ENCODE assay signal across 15 cellular contexts in genomic region chr9:137715321-137715720, GRCh38.
A peak's percentile ranks its signal among the peaks of the same experiment; 100 is the strongest.
DNase-seq lines count a peak whose midpoint lies in the region; ATAC-seq and TF ChIP-seq lines count a peak whose summit lies in the region.
"Had no signal": no experiment of that assay in that cellular context is flagged by ENCODE, and none has a peak within 500 bp of the region (broad histone marks: within the 10 kb centered on the region; RNA-seq: fewer than 3 reads in every experiment).

No MANE protein-coding gene starts in this region.

- H3K4me1 ChIP-seq in OCI-LY7 (ENCODE audit: insufficient read depth, low read length, poor library complexity, severe bottlenecking) (peaks cover 25% of the 10 kb centered on the region), endodermal cell (ENCODE audit: control insufficient read depth, insufficient read depth, low read length) (no peaks in the 10 kb centered on the region), prostate gland (replicated peaks) (no peaks in the 10 kb centered on the region)

- CTCF ChIA-PET in OCI-LY7 (lab: Charles Lee; ENCODE audit: unreplicated experiment) = no interaction called here

- peaks cover 42% of the 10 kb centered on the region for H3K9me3 Mint-ChIP-seq in endodermal cell

- no peak overlapping the region for H3K27ac Mint-ChIP-seq in endodermal cell

- peaks cover 75% of the 10 kb centered on the region for H3K36me3 Mint-ChIP-seq in endodermal cell (ENCODE audit: low read depth)

- TF ChIP-seq POLR2A in prostate gland (IDR thresholded peaks at IDR 0.05) = no peak

- no peak overlapping the region for H3K9ac ChIP-seq in endodermal cell (ENCODE audit: extremely low read depth, low read length, poor library complexity, severe bottlenecking)

- H3K4me3 ChIP-seq in OCI-LY7 (ENCODE audit: low read depth, low read length, poor library complexity, severe bottlenecking) (no peak overlapping the region), endodermal cell (ENCODE audit: low read length) (peak overlapping the region; percentile 23), prostate gland (no peak overlapping the region)

- H3K27me3 ChIP-seq in endodermal cell (ENCODE audit: control insufficient read depth, insufficient read depth, low read length, poor library complexity, severe bottlenecking) (no peaks in the 10 kb centered on the region), prostate gland (replicated peaks; ENCODE audit: insufficient read depth) (no peaks in the 10 kb centered on the region)

- BruUV-seq in OCI-LY7 (replicated peaks; lab: Mats Ljungman, UMichigan) = no TSS peak

- H3K9me3 ChIP-seq in OCI-LY7 (ENCODE audit: low read length) = peaks cover 30% of the 10 kb centered on the region
- H3K9me3 ChIP-seq in endodermal cell (ENCODE audit: control insufficient read depth, low read length) = peaks cover 35% of the 10 kb centered on the region
- H3K9me3 ChIP-seq in prostate gland = no peaks in the 10 kb centered on the region

- no peaks in the 10 kb centered on the region for H3K9me2 ChIP-seq in OCI-LY7 (ENCODE audit: insufficient read depth, low read length)

- H3K36me3 ChIP-seq in OCI-LY7 (ENCODE audit: insufficient read depth, low read length) = peaks cover 98% of the 10 kb centered on the region
- peaks cover 57% of the 10 kb centered on the region for H3K36me3 ChIP-seq in endodermal cell (ENCODE audit: control insufficient read depth, insufficient read depth, low read length)
- H3K36me3 ChIP-seq in prostate gland = no peaks in the 10 kb centered on the region

- ATAC-seq in GM18873 (IDR thresholded peaks at IDR 0.05; ENCODE audit: low FRiP score, unreplicated experiment) = no peak

- no peak overlapping the region for H3K4me3 Mint-ChIP-seq in endodermal cell

- DNase-seq in activated effector memory CD4-positive, alpha-beta T cell treated with anti-CD3 and anti-CD28 coated beads, Interleukin-2, amount 50 U/mL, for 16 hours = peak; percentile 30
- DNase-seq in activated effector memory CD4-positive, alpha-beta T cell treated with Interleukin-2 at 50 U/mL for 16 hours = no peak
- DNase-seq in OCI-LY7 (ENCODE audit: low spot score) (no peak), endodermal cell (no peak), prostate gland (ENCODE audit: low spot score) (peak; percentile 23), DMS79 treated with DMSO at 0.1 percent for 48 hours (lab: John Stamatoyannopoulos, UW) (no peak), H4 (ENCODE audit: low spot score) (no peak)
- DNase-seq: activated CD8-positive, alpha-beta memory T cell treated with anti-CD3 and anti-CD28 coated beads for 24 hours; amygdala; DND-41; midbrain; NCI-H226; stimulated activated CD4-positive, alpha-beta T cell treated with anti-CD3 and anti-CD28 coated beads, Interleukin-1b, Interleukin-23, amount 100 ng/mL, for 48 hours; stimulated activated CD8-positive, alpha-beta memory T cell treated with anti-CD3 and anti-CD28 coated beads, Interleukin-4, amount 100 ng/mL, for 48 hours had no signal

- no peak overlapping the region for H3K4me2 ChIP-seq in OCI-LY7 (ENCODE audit: low read length)

- POLR2A ChIA-PET in OCI-LY7 (lab: Charles Lee) = no interaction called here

- intact Hi-C loops in OCI-LY7 (cut with micrococcal nuclease; ENCODE audit: unreplicated experiment) (no loop called here), prostate gland (cut with DNase I) (no loop called here)

- H3K79me2 ChIP-seq in OCI-LY7 (ENCODE audit: insufficient read depth, low read depth, low read length) = peaks cover 35% of the 10 kb centered on the region

- H2AFZ ChIP-seq in OCI-LY7 (ENCODE audit: low read length) = no peak overlapping the region

- TF ChIP-seq CTCF in OCI-LY7 (conservative IDR thresholded peaks at IDR 0.05; ENCODE audit: low read length) (no peak), endodermal cell (conservative IDR thresholded peaks at IDR 0.05) (no peak), prostate gland (IDR thresholded peaks at IDR 0.05) (no peak)

- H3K27me3 Mint-ChIP-seq in endodermal cell (ENCODE audit: insufficient read depth) = no peaks in the 10 kb centered on the region

- 95 to 97% methylated on average over 12 of the region's 12 CpGs for WGBS in endodermal cell (ENCODE audit: insufficient coverage in 1 of 2, insufficient read length in 1 of 2), 2 experiments
- WGBS in prostate gland = 74% methylated on average over 12 of the region's 12 CpGs

- H3K4me1 Mint-ChIP-seq in endodermal cell = no peaks in the 10 kb centered on the region

- H3K27ac ChIP-seq in OCI-LY7 (ENCODE audit: low read depth, low read length, poor library complexity, severe bottlenecking) (peak overlapping the region; percentile 7), endodermal cell (ENCODE audit: low read depth, low read length) (no peak overlapping the region), prostate gland (peak overlapping the region in 1 of 2 donors; percentile 41)

- no peaks in the 10 kb centered on the region for H4K20me1 ChIP-seq in OCI-LY7 (ENCODE audit: insufficient read depth, low read length)

Comparison
In these comparisons a context has a peak if more than half of its experiments do, and no peak if none do; other contexts are left out.
1. DNase-seq: peak in activated effector memory CD4-positive, alpha-beta T cell treated with anti-CD3 and anti-CD28 coated beads, Interleukin-2, amount 50 U/mL, for 16 hours (single experiment) and prostate gland (single experiment); none in activated effector memory CD4-positive, alpha-beta T cell treated with Interleukin-2 at 50 U/mL for 16 hours (single experiment), OCI-LY7 (single experiment), endodermal cell (single experiment), DMS79 treated with DMSO at 0.1 percent for 48 hours (single experiment) and H4 (single experiment).